In genomic region chr2:225041871-225042799, GRCh38 we compare ENCODE assay signal across 8 cellular contexts. TPM values are rescaled to one million over a fixed set of nuclear protein-coding genes. Genes with fewer than 3 reads are reported as not detected.
DNase-seq lines count a peak whose midpoint lies in the region; ATAC-seq, FAIRE-seq and TF ChIP-seq lines count a peak whose summit lies in the region.

Gene DOCK10 (minus strand): TSS chr2:225042468. CDS start chr2:225042374, 94 bp downstream.

- H2AK5ac ChIP-seq in H1 (ENCODE audit: low read depth, low read length), result no peak within 1 kb of the TSS

- H3K23me2 ChIP-seq in H1 (ENCODE audit: low read depth, low read length), result peaks cover 9% of the 10 kb centered on the region; the same call in 1 of the 2 replicates

- H3K4me1 Mint-ChIP-seq in activated CD8-positive, alpha-beta T cell treated with anti-CD3 and anti-CD28 coated beads for 36 hours (ENCODE audit: low read depth), result peaks cover 48% of the 10 kb centered on the region
- H3K4me1 Mint-ChIP-seq in mesothelial cell of epicardium, result peaks cover 4% of the 10 kb centered on the region

- POLR2A ChIA-PET in activated CD8-positive, alpha-beta T cell treated with anti-CD3 and anti-CD28 coated beads for 36 hours (lab: Charles Lee), result interaction anchor here (0.7 to 7.8 kb wide), 17 partner anchors 8 to 114 kb away, joined by 3 to 67 read pairs (median 7); no protein-coding TSS in a partner anchor
- POLR2A ChIA-PET in H1 (lab: Charles Lee; ENCODE audit: partially characterized antibody), result no interaction called here

- no peak within 1 kb of the TSS for H3K56ac ChIP-seq in H1 (replicated peaks; ENCODE audit: insufficient read length, low read depth, low read length)

- H3K36me3 Mint-ChIP-seq in activated CD8-positive, alpha-beta T cell treated with anti-CD3 and anti-CD28 coated beads for 36 hours (ENCODE audit: low read depth), result peaks cover 24% of the 10 kb centered on the region
- H3K36me3 Mint-ChIP-seq in mesothelial cell of epicardium, result no peaks in the 10 kb centered on the region

- no peaks in the 10 kb centered on the region for H3K9me3 Mint-ChIP-seq in activated CD8-positive, alpha-beta T cell treated with anti-CD3 and anti-CD28 coated beads for 36 hours
- no peaks in the 10 kb centered on the region for H3K9me3 Mint-ChIP-seq in mesothelial cell of epicardium

- H3K4me3 Mint-ChIP-seq in activated CD8-positive, alpha-beta T cell treated with anti-CD3 and anti-CD28 coated beads for 36 hours, result peak within 1 kb of the TSS; percentile 99
- H3K4me3 Mint-ChIP-seq in mesothelial cell of epicardium, result peak within 1 kb of the TSS; percentile 61

- H3K4me1 ChIP-seq in MM.1S (ENCODE audit: low read length) (0 out of 2 replicates have a peak, but pooled peaks cover 5% of the 10 kb centered on the region), H1 (replicated peaks in 1 of 4; ENCODE audit: control insufficient read depth in 3 of 4, insufficient read depth in 4 of 4, low read length in 3 of 4) (peaks cover 0 to 5% (median 2%) of the 10 kb centered on the region in 4 experiments; a peak in 2 of 7 replicates)

- no peak within 1 kb of the TSS for H2BK20ac ChIP-seq in H1 (ENCODE audit: low read length)

- H3K4me3 ChIP-seq in GM12865 (ENCODE audit: low read depth, low read length), result peak within 1 kb of the TSS; percentile 96
- H3K4me3 ChIP-seq in MM.1S (ENCODE audit: low read length), result peak within 1 kb of the TSS; percentile 89
- H3K4me3 ChIP-seq in H1 (ENCODE audit: extremely low read depth in 1 of 4, insufficient read depth in 2 of 4, low read depth in 3 of 4, low read length in 4 of 4), result peak within 1 kb of the TSS; percentile 52 to 79 (median 58)

- H3K79me1 ChIP-seq in H1 (ENCODE audit: low read depth, low read length), result no peaks in the 10 kb centered on the region

- no peaks in the 10 kb centered on the region for H3K9me2 ChIP-seq in MM.1S (replicated peaks; ENCODE audit: insufficient read depth, low read length)

- no peak within 1 kb of the TSS for H3K4ac ChIP-seq in H1 (replicated peaks; ENCODE audit: insufficient read length, low read depth, low read length)

- H2AFZ ChIP-seq in MM.1S (ENCODE audit: low read length) (peak within 1 kb of the TSS; percentile 77), H1 (ENCODE audit: low read length) (peak within 1 kb of the TSS; percentile 74; the same call in 1 of the 2 replicates)

- peaks cover 39% of the 10 kb centered on the region for H3K79me2 ChIP-seq in MM.1S (ENCODE audit: low read length)
- no peaks in the 10 kb centered on the region for H3K79me2 ChIP-seq in H1 (ENCODE audit: control insufficient read depth in 1 of 2, insufficient read depth in 2 of 2, low read length in 2 of 2)

- no peak within 1 kb of the TSS for H4K5ac ChIP-seq in H1 (ENCODE audit: insufficient read length, low read depth, low read length)

- H3K4me2 ChIP-seq in MM.1S (ENCODE audit: low read depth, low read length) (peak within 1 kb of the TSS; percentile 84), H1 (ENCODE audit: insufficient read depth in 1 of 2, low read depth in 2 of 2, low read length in 2 of 2) (peak within 1 kb of the TSS; percentile 74 to 90)

- H2BK120ac ChIP-seq in H1 (replicated peaks; ENCODE audit: low read depth, low read length), result no peak within 1 kb of the TSS

- FAIRE-seq in H1 (lab: Jason Lieb, UNC), result no peak

- no peaks in the 10 kb centered on the region for H3K9me3 ChIP-seq in MM.1S (replicated peaks; ENCODE audit: insufficient read depth, low read length)
- no peaks in the 10 kb centered on the region for H3K9me3 ChIP-seq in H1 (ENCODE audit: insufficient read depth in 2 of 2, low read depth in 1 of 2, low read length in 1 of 2)

- H3K9ac ChIP-seq in MM.1S (ENCODE audit: low read length), result peak within 1 kb of the TSS; percentile 59
- H3K9ac ChIP-seq in H1 (replicated peaks in 1 of 4; ENCODE audit: extremely low read depth in 1 of 4, low read depth in 3 of 4, low read length in 3 of 4), result no peak within 1 kb of the TSS

- H3K23ac ChIP-seq in H1 (ENCODE audit: insufficient read length), result no peak within 1 kb of the TSS

- H3K18ac ChIP-seq in H1 (ENCODE audit: extremely low read depth, low read length), result no peak within 1 kb of the TSS; the same call in 1 of the 2 replicates

- peak within 1 kb of the TSS; percentile 99 for H3K27ac Mint-ChIP-seq in activated CD8-positive, alpha-beta T cell treated with anti-CD3 and anti-CD28 coated beads for 36 hours
- no peak within 1 kb of the TSS for H3K27ac Mint-ChIP-seq in mesothelial cell of epicardium

- intact Hi-C loops in activated CD8-positive, alpha-beta T cell treated with anti-CD3 and anti-CD28 coated beads for 36 hours (cut with micrococcal nuclease), result loop anchor here (1.0 to 10.0 kb wide), 2 partner anchors 116 to 1087 kb away; partner anchors contain the start of gene MRPL44

- CTCF ChIA-PET in activated CD8-positive, alpha-beta T cell treated with anti-CD3 and anti-CD28 coated beads for 36 hours (lab: Charles Lee), result interaction anchor here (0.6 to 2.8 kb wide), 7 partner anchors 11 to 114 kb away, joined by 3 to 11 read pairs (median 6); no protein-coding TSS in a partner anchor
- CTCF ChIA-PET in H1 (lab: Charles Lee; ENCODE audit: partially characterized antibody), result interaction anchor here (0.7 to 2.9 kb wide), 5 partner anchors 10 to 41 kb away, joined by 3 to 9 read pairs (median 4); no protein-coding TSS in a partner anchor

- H4K20me1 ChIP-seq in MM.1S (ENCODE audit: insufficient read depth, low read length), result 0 out of 2 replicates have a peak, but pooled peaks cover under 1% of the 10 kb centered on the region
- H4K20me1 ChIP-seq in H1 (replicated peaks in 1 of 2; ENCODE audit: control insufficient read depth in 1 of 2, insufficient read depth in 2 of 2, low read length in 2 of 2), result no peaks in the 10 kb centered on the region

- H2BK15ac ChIP-seq in H1 (ENCODE audit: low read length), result no peak within 1 kb of the TSS

- peak; percentile 52 for DNase-seq in GM12865 (ENCODE audit: low read depth)
- peak; percentile 46 for DNase-seq in MM.1S
- DNase-seq in activated CD8-positive, alpha-beta T cell treated with anti-CD3 and anti-CD28 coated beads for 36 hours, result peak; percentile 42
- peak in 1 of 2 experiments; percentile 58 for DNase-seq in H1 (ENCODE audit: low read depth in 1 of 2, low spot score in 2 of 2)
- peak in 1 of 2 experiments; percentile 43 for DNase-seq in mesothelial cell of epicardium (ENCODE audit: low spot score in 2 of 2, unreplicated experiment in 2 of 2)
- peak; percentile 40 to 71 for DNase-seq in stimulated activated CD8-positive, alpha-beta memory T cell treated with anti-CD3 and anti-CD28 coated beads, Interleukin-4, amount 100 ng/mL, for 4 hours (ENCODE audit: low read depth in 2 of 2, low spot score in 1 of 2)
- no peak for DNase-seq in epidermal melanocyte (ENCODE audit: insufficient read length, low spot score)

- peaks cover 18% of the 10 kb centered on the region for H3F3A ChIP-seq in MM.1S (ENCODE audit: insufficient read depth, low read length)

- H2BK5ac ChIP-seq in H1 (ENCODE audit: low read depth, low read length), result no peak within 1 kb of the TSS

- no peak for TF ChIP-seq POLR2A in H1 (IDR thresholded peaks at IDR 0.05; ENCODE audit: control extremely low read depth in 1 of 2, low read depth in 2 of 2, low read length in 2 of 2)

- no peaks in the 10 kb centered on the region for H3K27me3 Mint-ChIP-seq in activated CD8-positive, alpha-beta T cell treated with anti-CD3 and anti-CD28 coated beads for 36 hours
- H3K27me3 Mint-ChIP-seq in mesothelial cell of epicardium (ENCODE audit: low read depth), result peaks cover 92% of the 10 kb centered on the region

- no peak for TF ChIP-seq RAD21 in H1 (IDR thresholded peaks at IDR 0.05 in 1 of 2, conservative IDR thresholded peaks at IDR 0.05 in 1 of 2; ENCODE audit: low read depth in 2 of 2, low read length in 2 of 2)

- peak within 1 kb of the TSS; percentile 14; the same call in 1 of the 2 replicates for H4K8ac ChIP-seq in H1 (ENCODE audit: extremely low read depth, insufficient read depth, low read length)

- ATAC-seq in GM21786 (IDR thresholded peaks at IDR 0.05; ENCODE audit: unreplicated experiment), result peak; percentile 10
- peak; percentile 28 for ATAC-seq in activated CD8-positive, alpha-beta T cell treated with anti-CD3 and anti-CD28 coated beads for 36 hours

- TF ChIP-seq EP300 in H1 (IDR thresholded peaks at IDR 0.05; ENCODE audit: borderline replicate concordance in 1 of 2, low read depth in 2 of 2, low read length in 2 of 2), result no peak

- no peak within 1 kb of the TSS for H3K14ac ChIP-seq in H1 (ENCODE audit: insufficient read length)

- 4% methylated on average over 57 of the region's 112 CpGs; no CpG with 5 or more reads in 1 of the 2 experiments for WGBS in H1 (ENCODE audit: extremely low coverage in 1 of 2, insufficient coverage in 1 of 2, insufficient read length in 1 of 2, insufficient replicate concordance in 2 of 2, low coverage in 1 of 2, low lambda C conversion rate in 2 of 2, missing lambda C conversion rate in 1 of 2), 2 experiments

- TF ChIP-seq CTCF in GM12865 (IDR thresholded peaks at IDR 0.05; ENCODE audit: insufficient read depth, low read depth, low read length, missing control alignments) (no peak), MM.1S (IDR thresholded peaks at IDR 0.05; ENCODE audit: low read length) (no peak), H1 (IDR thresholded peaks at IDR 0.05; ENCODE audit: control extremely low read depth in 1 of 3, insufficient read depth in 1 of 3, low read depth in 1 of 3, low read length in 3 of 3) (no peak), mesothelial cell of epicardium (IDR thresholded peaks at IDR 0.05; ENCODE audit: unreplicated experiment) (no peak)
- no peak for TF ChIP-seq CTCF in activated CD8-positive, alpha-beta T cell treated with anti-CD3 and anti-CD28 coated beads for 36 hours (IDR thresholded peaks at IDR 0.05)

- peak within 1 kb of the TSS; percentile 87 for H3K27ac ChIP-seq in MM.1S (ENCODE audit: low read length)
- no peak within 1 kb of the TSS for H3K27ac ChIP-seq in H1 (ENCODE audit: low read depth, low read length)

- H2BK12ac ChIP-seq in H1 (ENCODE audit: low read depth, low read length), result no peak within 1 kb of the TSS

- H4K91ac ChIP-seq in H1 (replicated peaks; ENCODE audit: insufficient read length, low read length), result no peak within 1 kb of the TSS

- H3K36me3 ChIP-seq in MM.1S (replicated peaks; ENCODE audit: insufficient read depth, low read length), result no peaks in the 10 kb centered on the region; the same call in 1 of the 2 replicates
- H3K36me3 ChIP-seq in H1 (ENCODE audit: control insufficient read depth in 2 of 4, insufficient read depth in 4 of 4, low read length in 3 of 4), result no peaks in the 10 kb centered on the region; a peak in 1 of 8 replicates

- H3K27me3 ChIP-seq in MM.1S (replicated peaks; ENCODE audit: insufficient read depth, low read length), result no peaks in the 10 kb centered on the region
- peaks cover 30 to 40% (median 37%) of the 10 kb centered on the region in 4 experiments for H3K27me3 ChIP-seq in H1 (replicated peaks in 1 of 4; ENCODE audit: control insufficient read depth in 3 of 4, extremely low read depth in 1 of 4, insufficient read depth in 3 of 4, low read length in 3 of 4)

RNA-seq across cellular contexts. Expression of gene DOCK10, which starts in this region (rescaled TPM):
- 100 to 1,000 TPM; 191 to 198 TPM for total RNA-seq in activated CD8-positive, alpha-beta T cell treated with anti-CD3 and anti-CD28 coated beads for 36 hours
- total RNA-seq in H1 (2021; fragmentation: NEBNext Ultra II Directional; extraction: Animal tissue kit (Norgen Biotek cat#: 25700)), result 1.3 and 1.6 TPM in 2 replicates
- 0.24 and 0.33 TPM in 2 replicates for polyA plus RNA-seq in H1 (2011; rRNA removed)
- polyA plus RNA-seq in H1 (2011; cell fraction: cytosol; rRNA removed), result 0.53 TPM
- polyA plus RNA-seq in H1 (2011; cell fraction: nucleus; rRNA removed), result 0.87 TPM
- polyA plus RNA-seq in H1 (2012, experiment 1 of 2), result 0.69 to 1.0 TPM (median 0.74 TPM) in 4 replicates
- not detected for polyA plus RNA-seq in H1 (2012, experiment 2 of 2)
- polyA plus RNA-seq in H1 (2013, experiment 1 of 2), result 0.34 TPM
- polyA plus RNA-seq in H1 (2013, experiment 2 of 2), result 0.61 TPM
- polyA minus RNA-seq in H1 (2011; rRNA and poly(A)+ RNA removed), result 1.4 and 3.5 TPM in 2 replicates
- polyA minus RNA-seq in H1 (2011; cell fraction: cytosol; rRNA and poly(A)+ RNA removed), result 0.15 TPM
- polyA minus RNA-seq in H1 (2011; cell fraction: nucleus; rRNA and poly(A)+ RNA removed), result 2.8 TPM
- 2.2 to 3.3 TPM (median 2.4 TPM) in 3 replicates for total RNA-seq in mesothelial cell of epicardium

Comparison
In these comparisons a context has a peak if more than half of its experiments do, and no peak if none do; other contexts are left out.
1. RNA of gene DOCK10 (total RNA-seq): 191 to 198 TPM in activated CD8-positive, alpha-beta T cell treated with anti-CD3 and anti-CD28 coated beads for 36 hours; 2.2 to 3.3 TPM in mesothelial cell of epicardium and 1.3 to 1.6 TPM in H1; every median in the first group is over 10 times any median in the second.
2. Peak in every context shown above with its lines, with median percentiles within 50 percentile points of each other: H3K4me3 ChIP-seq.